In the genomic region with DNA sequence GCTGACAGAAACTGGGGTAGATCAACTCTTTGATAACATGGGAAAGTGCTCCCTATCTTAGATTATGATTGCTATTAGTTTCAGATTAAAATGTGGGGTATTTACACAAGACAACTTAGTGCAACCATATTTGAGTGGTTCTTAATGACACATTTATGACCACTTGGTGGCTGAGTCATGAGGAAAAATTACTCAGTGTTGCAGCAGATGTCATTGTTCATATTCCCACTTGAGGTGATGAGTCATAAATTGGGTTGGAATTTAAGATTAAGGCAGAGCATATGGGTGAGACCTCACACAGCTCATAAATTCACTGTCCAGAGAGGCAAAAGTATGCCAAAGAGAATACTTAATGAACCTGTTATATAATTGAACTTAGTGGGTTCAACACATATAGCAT, we compare ENCODE assay signal across 11 cellular contexts.
DNase-seq lines count a peak whose midpoint lies in the region; ATAC-seq and TF ChIP-seq lines count a peak whose summit lies in the region.
"Had no signal": no experiment of that assay in that cellular context is flagged by ENCODE, and none has a peak within 500 bp of the region (broad histone marks: within the 10 kb centered on the region; RNA-seq: fewer than 3 reads in every experiment).

No MANE protein-coding gene starts in this region.

- no peaks in the 10 kb centered on the region for H3K36me3 Mint-ChIP-seq in activated T-cell treated with anti-CD3 and anti-CD28 coated beads, Interleukin-2, amount 50 U/mL, for 72 hours (ENCODE audit: insufficient read depth in 2 of 2)

- H3K27ac ChIP-seq in upper lobe of left lung (no peak overlapping the region), esophagus squamous epithelium (no peak overlapping the region)
- H3K27ac ChIP-seq: BLaER1 had no signal

- DNase-seq in activated T-cell treated with anti-CD3 and anti-CD28 coated beads, Interleukin-2, amount 50 U/mL, for 72 hours: no peak
- no peak for DNase-seq in activated T-cell treated with anti-CD3 and anti-CD28 coated beads, Interleukin-2, amount 50 U/mL, for 1 hour
- DNase-seq in NCI-H226 (peak; percentile 12), epithelial cell of esophagus (ENCODE audit: low read depth) (peak; percentile 96), upper lobe of left lung (no peak), esophagus squamous epithelium (lab: John Stamatoyannopoulos, UW) (no peak), T-helper 9 cell (no peak)
- DNase-seq: left ventricle myocardium superior, NCI-H2227 treated with DMSO at 0.1 percent for 48 hours had no signal

- H3K4me1 Mint-ChIP-seq in activated T-cell treated with anti-CD3 and anti-CD28 coated beads, Interleukin-2, amount 50 U/mL, for 72 hours (ENCODE audit: low read depth): peaks cover 5% of the 10 kb centered on the region

- H3K9me3 ChIP-seq in upper lobe of left lung (no peaks in the 10 kb centered on the region), esophagus squamous epithelium (no peaks in the 10 kb centered on the region)
- H3K9me3 ChIP-seq: BLaER1 had no signal

- H3K27me3 ChIP-seq in upper lobe of left lung (no peaks in the 10 kb centered on the region), esophagus squamous epithelium (no peaks in the 10 kb centered on the region)
- H3K27me3 ChIP-seq: BLaER1 had no signal

- no peaks in the 10 kb centered on the region for H3K36me3 ChIP-seq in upper lobe of left lung
- no peaks in the 10 kb centered on the region for H3K36me3 ChIP-seq in esophagus squamous epithelium
- H3K36me3 ChIP-seq: BLaER1 had no signal

- TF ChIP-seq CTCF in epithelial cell of esophagus (IDR thresholded peaks at IDR 0.05; ENCODE audit: insufficient read depth, low read depth, low read length, missing control alignments) (no peak), upper lobe of left lung (IDR thresholded peaks at IDR 0.05) (no peak), esophagus squamous epithelium (IDR thresholded peaks at IDR 0.05) (no peak)

- intact Hi-C loops in esophagus squamous epithelium (cut with DNase I): no loop called here

- H3K4me3 ChIP-seq in epithelial cell of esophagus (ENCODE audit: low read length): no peak overlapping the region
- H3K4me3 ChIP-seq in upper lobe of left lung: no peak overlapping the region
- no peak overlapping the region for H3K4me3 ChIP-seq in esophagus squamous epithelium
- H3K4me3 ChIP-seq: BLaER1 had no signal

- peaks cover 8% of the 10 kb centered on the region for H3K27me3 Mint-ChIP-seq in activated T-cell treated with anti-CD3 and anti-CD28 coated beads, Interleukin-2, amount 50 U/mL, for 72 hours (ENCODE audit: low read depth)

- H3K9me3 Mint-ChIP-seq in activated T-cell treated with anti-CD3 and anti-CD28 coated beads, Interleukin-2, amount 50 U/mL, for 72 hours: no peaks in the 10 kb centered on the region

- no peak overlapping the region for H3K4me3 Mint-ChIP-seq in activated T-cell treated with anti-CD3 and anti-CD28 coated beads, Interleukin-2, amount 50 U/mL, for 72 hours

- no peak overlapping the region for H3K27ac Mint-ChIP-seq in activated T-cell treated with anti-CD3 and anti-CD28 coated beads, Interleukin-2, amount 50 U/mL, for 72 hours

- H3K4me1 ChIP-seq in upper lobe of left lung (no peaks in the 10 kb centered on the region), esophagus squamous epithelium (peaks cover 0 to 9% (median 3%) of the 10 kb centered on the region in 3 donors)

- TF ChIP-seq EP300 in upper lobe of left lung (IDR thresholded peaks at IDR 0.05): peak in 1 of 4 donors; percentile 41

- ATAC-seq in activated T-cell treated with anti-CD3 and anti-CD28 coated beads, Interleukin-2, amount 50 U/mL, for 72 hours (replicated peaks in 1 of 2): peak; percentile 71 to 86
- peak; percentile 54 to 58 for ATAC-seq in upper lobe of left lung (ENCODE audit: low FRiP score in 2 of 2)
- no peak for ATAC-seq in HG02642 (IDR thresholded peaks at IDR 0.05; ENCODE audit: poor library complexity, unreplicated experiment)
- ATAC-seq: left ventricle myocardium superior had no signal

- no peak for TF ChIP-seq POLR2A in upper lobe of left lung (IDR thresholded peaks at IDR 0.05)
- no peak for TF ChIP-seq POLR2A in esophagus squamous epithelium (IDR thresholded peaks at IDR 0.05)

Comparison
In these comparisons a context has a peak if more than half of its experiments do, and no peak if none do; other contexts are left out.
1. DNase-seq: peak in NCI-H226 (single experiment) and epithelial cell of esophagus (single experiment); none in activated T-cell treated with anti-CD3 and anti-CD28 coated beads, Interleukin-2, amount 50 U/mL, for 72 hours (0 of 2), activated T-cell treated with anti-CD3 and anti-CD28 coated beads, Interleukin-2, amount 50 U/mL, for 1 hour (single experiment), upper lobe of left lung (0 of 2), esophagus squamous epithelium (single experiment) and T-helper 9 cell (single experiment).